ENCODE assay signal across 6 cellular contexts in the genomic region with DNA sequence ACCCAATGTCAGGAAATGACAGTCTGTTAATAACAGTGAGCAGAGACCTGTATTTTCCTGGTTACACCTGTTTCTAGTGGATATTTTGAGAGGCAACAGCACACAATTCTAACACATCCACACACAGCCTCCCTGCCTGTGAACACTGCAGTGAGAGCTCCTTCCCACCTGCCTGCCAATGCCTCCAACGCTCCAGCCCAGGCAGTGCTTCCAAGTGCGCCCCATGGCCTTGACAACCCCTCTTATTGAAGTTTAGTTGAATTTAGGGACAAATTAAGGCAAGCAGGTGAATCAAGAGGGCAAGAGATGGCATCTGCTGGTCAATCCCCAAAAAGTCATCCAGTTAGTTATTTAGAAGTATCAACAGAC. TPM values are rescaled to one million over a fixed set of nuclear protein-coding genes. Genes with fewer than 3 reads are reported as not detected.
A peak's percentile ranks its signal among the peaks of the same experiment; 100 is the strongest.
DNase-seq lines count a peak whose midpoint lies in the region; ATAC-seq lines count a peak whose summit lies in the region.

No MANE protein-coding gene starts in this region.

- no peaks in the 10 kb centered on the region for H3K27me3 ChIP-seq in right cardiac atrium (ENCODE audit: control insufficient read depth, insufficient read depth)

- peak overlapping the region; percentile 91 for H3K27ac Mint-ChIP-seq in stimulated activated naive CD8-positive, alpha-beta T cell treated with anti-CD3 and anti-CD28 coated beads, Interleukin-15, Interleukin-2, amounts not matched to agents 100 ng/mL and 50 ng/mL, for 24 hours

- peak overlapping the region; percentile 72 for H3K4me3 Mint-ChIP-seq in stimulated activated naive CD8-positive, alpha-beta T cell treated with anti-CD3 and anti-CD28 coated beads, Interleukin-15, Interleukin-2, amounts not matched to agents 100 ng/mL and 50 ng/mL, for 24 hours

- no peaks in the 10 kb centered on the region for H3K9me3 ChIP-seq in right cardiac atrium (ENCODE audit: control insufficient read depth, low read length)

- intact Hi-C loops in right cardiac atrium (cut with DNase I), result loop anchor here in 2 of 4 donors (5.0 to 10.0 kb wide), 3 partner anchors 33 to 161 kb away; no protein-coding TSS in a partner anchor

- peaks cover 54% of the 10 kb centered on the region for H3K4me1 Mint-ChIP-seq in stimulated activated naive CD8-positive, alpha-beta T cell treated with anti-CD3 and anti-CD28 coated beads, Interleukin-15, Interleukin-2, amounts not matched to agents 100 ng/mL and 50 ng/mL, for 24 hours (ENCODE audit: low read depth)

- no peaks in the 10 kb centered on the region for H3K9me3 Mint-ChIP-seq in stimulated activated naive CD8-positive, alpha-beta T cell treated with anti-CD3 and anti-CD28 coated beads, Interleukin-15, Interleukin-2, amounts not matched to agents 100 ng/mL and 50 ng/mL, for 24 hours

- H3K4me1 ChIP-seq in right cardiac atrium (ENCODE audit: control insufficient read depth, insufficient read depth, low read length), result peaks cover 7% of the 10 kb centered on the region

- H3K27ac ChIP-seq in right cardiac atrium (ENCODE audit: low read length), result peak overlapping the region; percentile 16

- no peak for ATAC-seq in stimulated activated naive CD8-positive, alpha-beta T cell treated with anti-CD3 and anti-CD28 coated beads, Interleukin-15, Interleukin-2, amounts not matched to agents 100 U/mL and 50 U/mL, for 24 hours
- no peak for ATAC-seq in right cardiac atrium

- DNase-seq in stimulated activated naive CD8-positive, alpha-beta T cell treated with anti-CD3 and anti-CD28 coated beads, Interleukin-15, Interleukin-2, amounts not matched to agents 100 U/mL and 50 U/mL, for 24 hours, result no peak
- DNase-seq in right cardiac atrium, result no peak
- DNase-seq in DMS79 (lab: John Stamatoyannopoulos, UW), result no peak
- DNase-seq in RKO (ENCODE audit: low spot score), result no peak
- DNase-seq in GM19240 (ENCODE audit: insufficient read length, low spot score), result no peak

- no peaks in the 10 kb centered on the region for H3K27me3 Mint-ChIP-seq in stimulated activated naive CD8-positive, alpha-beta T cell treated with anti-CD3 and anti-CD28 coated beads, Interleukin-15, Interleukin-2, amounts not matched to agents 100 ng/mL and 50 ng/mL, for 24 hours

- H3K36me3 Mint-ChIP-seq in stimulated activated naive CD8-positive, alpha-beta T cell treated with anti-CD3 and anti-CD28 coated beads, Interleukin-15, Interleukin-2, amounts not matched to agents 100 ng/mL and 50 ng/mL, for 24 hours (ENCODE audit: low read depth), result peaks cover 65% of the 10 kb centered on the region

- H3K4me3 ChIP-seq in right cardiac atrium (ENCODE audit: low read length), result no peak overlapping the region

- WGBS in right cardiac atrium, result 68% methylated on average over 2 of the region's 2 CpGs

RNA-seq across cellular contexts. Expression of gene MXRA7, which starts 4.7 kb away (rescaled TPM):
- 100 to 1,000 TPM; 461 to 558 (median 512) TPM for total RNA-seq in right cardiac atrium
- 473 TPM for polyA plus RNA-seq in right cardiac atrium

RNA-seq across cellular contexts. Expression of gene JMJD6, which starts 11.0 kb away (rescaled TPM):
- total RNA-seq in right cardiac atrium, result 10 to 100 TPM; 44.7 to 58.8 (median 57.2) TPM
- polyA plus RNA-seq in right cardiac atrium, result 36.7 TPM

RNA-seq across cellular contexts. Expression of gene METTL23, which starts 11.2 kb away (rescaled TPM):
- 10 to 100 TPM; 24.1 to 28.5 (median 25.6) TPM for total RNA-seq in right cardiac atrium
- 32.5 TPM for polyA plus RNA-seq in right cardiac atrium

RNA-seq across cellular contexts. Expression of gene SRSF2, which starts 21.7 kb away (rescaled TPM):
- 100 to 1,000 TPM in 1 of 4 donors, 10 to 100 TPM in 3; 79.0 to 113 (median 91.3) TPM for total RNA-seq in right cardiac atrium
- 82.5 TPM for polyA plus RNA-seq in right cardiac atrium

RNA-seq across cellular contexts. Expression of gene MFSD11, which starts 22.5 kb away (rescaled TPM):
- 10 to 100 TPM; 23.6 to 40.2 (median 31.5) TPM for total RNA-seq in right cardiac atrium
- 16.2 TPM for polyA plus RNA-seq in right cardiac atrium
